1 cellular context compared by ENCODE assay signal in genomic region chr3:51957520-51958205, GRCh38.
TF ChIP-seq lines count a peak whose summit lies in the region.

No MANE protein-coding gene starts in this region.

TF ChIP-seq in IMR-90, 13 proteins besides CTCF, POLR2A, EP300 and RAD21:
- TF ChIP-seq FOS (IDR thresholded peaks at IDR 0.05; ENCODE audit: low read depth, low read length), result no peak
- TF ChIP-seq CHD1 (IDR thresholded peaks at IDR 0.05; ENCODE audit: low read depth, low read length), result no peak
- no peak for TF ChIP-seq RFX5 (IDR thresholded peaks at IDR 0.05; ENCODE audit: low read depth, low read length)
- TF ChIP-seq NFE2L2 (IDR thresholded peaks at IDR 0.05; ENCODE audit: low read depth, low read length), result no peak
- TF ChIP-seq RCOR1 (IDR thresholded peaks at IDR 0.05; ENCODE audit: insufficient replicate concordance, low read length), result no peak
- TF ChIP-seq, protein P1, sequence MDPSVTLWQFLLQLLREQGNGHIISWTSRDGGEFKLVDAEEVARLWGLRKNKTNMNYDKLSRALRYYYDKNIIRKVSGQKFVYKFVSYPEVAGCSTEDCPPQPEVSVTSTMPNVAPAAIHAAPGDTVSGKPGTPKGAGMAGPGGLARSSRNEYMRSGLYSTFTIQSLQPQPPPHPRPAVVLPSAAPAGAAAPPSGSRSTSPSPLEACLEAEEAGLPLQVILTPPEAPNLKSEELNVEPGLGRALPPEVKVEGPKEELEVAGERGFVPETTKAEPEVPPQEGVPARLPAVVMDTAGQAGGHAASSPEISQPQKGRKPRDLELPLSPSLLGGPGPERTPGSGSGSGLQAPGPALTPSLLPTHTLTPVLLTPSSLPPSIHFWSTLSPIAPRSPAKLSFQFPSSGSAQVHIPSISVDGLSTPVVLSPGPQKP (IDR thresholded peaks at IDR 0.05; ENCODE audit: borderline replicate concordance, low read depth, low read length), result no peak
- TF ChIP-seq USF2 (IDR thresholded peaks at IDR 0.05; ENCODE audit: low read depth, low read length), result no peak
- TF ChIP-seq MAFK (IDR thresholded peaks at IDR 0.05; ENCODE audit: low read depth, low read length), result no peak
- TF ChIP-seq SMC3 (IDR thresholded peaks at IDR 0.05; ENCODE audit: low read depth, low read length), result no peak
